ENCODE assay signal across 8 cellular contexts in the genomic region with DNA sequence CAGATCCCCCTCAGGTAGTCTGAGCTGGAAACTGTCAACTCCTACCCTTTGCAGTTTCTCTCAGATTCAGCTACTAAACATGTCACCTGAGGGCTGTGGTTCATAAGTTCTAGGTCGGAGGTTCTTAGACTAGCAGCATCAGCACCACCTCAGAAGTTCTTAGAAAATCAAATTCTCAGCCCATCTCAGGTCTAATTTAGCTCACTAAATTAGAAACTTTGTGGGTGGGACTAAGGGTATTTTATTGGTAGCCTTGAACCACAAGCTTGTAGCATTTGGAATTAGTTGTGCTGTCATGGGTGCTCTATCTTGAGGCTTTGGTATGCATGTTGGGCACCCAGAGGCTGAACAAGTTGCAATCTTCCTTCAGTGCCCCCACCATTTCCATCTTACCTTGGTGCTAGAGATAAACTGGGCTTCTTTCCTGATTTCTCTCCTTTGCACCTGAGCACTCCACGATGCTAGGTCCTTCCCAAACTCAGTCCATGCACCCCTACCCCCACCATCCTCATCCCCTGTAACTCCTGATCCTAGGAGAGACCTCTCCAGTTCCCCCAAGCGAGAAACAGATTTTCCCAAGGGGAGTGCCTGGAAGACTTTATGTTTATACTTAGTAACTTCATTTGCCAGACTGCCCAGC. TPM values are rescaled to one million over a fixed set of nuclear protein-coding genes. Genes with fewer than 3 reads are reported as not detected.
DNase-seq lines count a peak whose midpoint lies in the region; ATAC-seq, FAIRE-seq and TF ChIP-seq lines count a peak whose summit lies in the region.

No MANE protein-coding gene starts in this region.

- 68 to 73% (median 69%) methylated on average over 3 of the region's 3 CpGs for WGBS in heart left ventricle, 4 donors

- POLR2A ChIA-PET in AG04450 (lab: Yijun Ruan, JAX): no interaction called here
- POLR2A ChIA-PET in activated CD8-positive, alpha-beta T cell treated with anti-CD3 and anti-CD28 coated beads for 36 hours (lab: Charles Lee): interaction anchor here (0.7 to 6.4 kb wide), 13 partner anchors 9 to 295 kb away, joined by 3 to 72 read pairs (median 4); partner anchors contain the start of gene S1PR1

- H3K36me3 ChIP-seq in heart left ventricle (no peaks in the 10 kb centered on the region), uterus (no peaks in the 10 kb centered on the region)

- H3K27ac Mint-ChIP-seq in activated CD8-positive, alpha-beta T cell treated with anti-CD3 and anti-CD28 coated beads for 36 hours: peak overlapping the region; percentile 95

- H3K4me3 Mint-ChIP-seq in activated CD8-positive, alpha-beta T cell treated with anti-CD3 and anti-CD28 coated beads for 36 hours: peak overlapping the region; percentile 59

- H3K36me3 Mint-ChIP-seq in activated CD8-positive, alpha-beta T cell treated with anti-CD3 and anti-CD28 coated beads for 36 hours (ENCODE audit: low read depth): peaks cover 4% of the 10 kb centered on the region

- peaks cover 75% of the 10 kb centered on the region for H3K4me1 Mint-ChIP-seq in activated CD8-positive, alpha-beta T cell treated with anti-CD3 and anti-CD28 coated beads for 36 hours (ENCODE audit: low read depth)

- H3K4me1 ChIP-seq in heart left ventricle (peaks cover 0 to 56% (median 2%) of the 10 kb centered on the region in 12 donors), uterus (no peaks in the 10 kb centered on the region)

- TF ChIP-seq CTCF in AG04450 (IDR thresholded peaks at IDR 0.05; ENCODE audit: low read depth, low read length) (no peak), heart left ventricle (IDR thresholded peaks at IDR 0.05) (no peak), uterus (IDR thresholded peaks at IDR 0.05) (no peak)
- no peak for TF ChIP-seq CTCF in activated CD8-positive, alpha-beta T cell treated with anti-CD3 and anti-CD28 coated beads for 36 hours (IDR thresholded peaks at IDR 0.05)

- CTCF ChIA-PET in AG04450 (lab: Charles Lee): interaction anchor here (0.7 to 7.6 kb wide), 6 partner anchors 12 to 372 kb away, joined by 3 to 149 read pairs (median 5); no protein-coding TSS in a partner anchor
- CTCF ChIA-PET in activated CD8-positive, alpha-beta T cell treated with anti-CD3 and anti-CD28 coated beads for 36 hours (lab: Charles Lee): interaction anchor here (0.7 to 16.8 kb wide), 29 partner anchors 11 to 827 kb away, joined by 3 to 301 read pairs (median 5); partner anchors contain the start of gene S1PR1

- H3K27me3 Mint-ChIP-seq in activated CD8-positive, alpha-beta T cell treated with anti-CD3 and anti-CD28 coated beads for 36 hours: peaks cover 2% of the 10 kb centered on the region

- peak; percentile 69 for ATAC-seq in activated CD8-positive, alpha-beta T cell treated with anti-CD3 and anti-CD28 coated beads for 36 hours
- no peak for ATAC-seq in heart left ventricle

- TF ChIP-seq POLR2A in GM12892 (IDR thresholded peaks at IDR 0.05; ENCODE audit: low read depth, low read length) (no peak), heart left ventricle (IDR thresholded peaks at IDR 0.05) (no peak), uterus (IDR thresholded peaks at IDR 0.05) (no peak), erythroblast (IDR thresholded peaks at IDR 0.05; ENCODE audit: low read length) (no peak)

- intact Hi-C loops in activated CD8-positive, alpha-beta T cell treated with anti-CD3 and anti-CD28 coated beads for 36 hours (cut with micrococcal nuclease): loop anchor here (2.0 to 5.0 kb wide), 3 partner anchors 52 to 284 kb away; no protein-coding TSS in a partner anchor
- intact Hi-C loops in heart left ventricle (cut with DNase I): loop anchor here in 1 of 10 donors (2.0 kb wide), 1 partner anchor 370 kb away; no protein-coding TSS in a partner anchor
- intact Hi-C loops in uterus (cut with DNase I; ENCODE audit: low total_unique reads): no loop called here

- H3K27ac ChIP-seq in AG04450 (ENCODE audit: low read depth, low read length) (peak overlapping the region; percentile 58), heart left ventricle (peak overlapping the region in 1 of 12 donors; percentile 54), uterus (no peak overlapping the region)

- H3K27me3 ChIP-seq in AG04450 (ENCODE audit: control insufficient read depth, insufficient read depth, low read length): no peaks in the 10 kb centered on the region
- H3K27me3 ChIP-seq in heart left ventricle: no peaks in the 10 kb centered on the region
- H3K27me3 ChIP-seq in uterus: no peaks in the 10 kb centered on the region

- H3K9me3 Mint-ChIP-seq in activated CD8-positive, alpha-beta T cell treated with anti-CD3 and anti-CD28 coated beads for 36 hours: peaks cover 2% of the 10 kb centered on the region

- no peaks in the 10 kb centered on the region for H3K9me3 ChIP-seq in AG04450 (ENCODE audit: control insufficient read depth, insufficient read depth, low read length)
- H3K9me3 ChIP-seq in heart left ventricle: no peaks in the 10 kb centered on the region
- H3K9me3 ChIP-seq in uterus: no peaks in the 10 kb centered on the region

- FAIRE-seq in GM12892 (lab: Jason Lieb, UNC): peak; percentile 53

- DNase-seq in AG04450 (ENCODE audit: low read depth, low spot score): no peak
- no peak for DNase-seq in GM12892 (ENCODE audit: insufficient read length)
- DNase-seq in activated CD8-positive, alpha-beta T cell treated with anti-CD3 and anti-CD28 coated beads for 36 hours: peak; percentile 69
- DNase-seq in islet precursor cell: peak; percentile 80
- DNase-seq in heart left ventricle: no peak
- no peak for DNase-seq in uterus
- DNase-seq in NCI-H1930 (lab: John Stamatoyannopoulos, UW): no peak
- no peak for DNase-seq in erythroblast (lab: John Stamatoyannopoulos, UW)

- H3K4me3 ChIP-seq in AG04450 (ENCODE audit: low read depth, low read length) (no peak overlapping the region), heart left ventricle (no peak overlapping the region), uterus (no peak overlapping the region)

RNA-seq across cellular contexts. Expression of gene S1PR1, which starts 54.2 kb away (rescaled TPM):
- polyA plus RNA-seq in AG04450 (2011; rRNA removed) (35.8 and 38.1 TPM in 2 replicates), heart left ventricle (10 to 100 TPM; 37.0 to 60.6 TPM)
- 43.7 and 50.3 TPM in 2 replicates for polyA minus RNA-seq in AG04450 (2011; rRNA and poly(A)+ RNA removed)
- 20.1 TPM for polyA plus RNA-seq in GM12892 (2012; ENCODE audit: missing spikeins)
- total RNA-seq in activated CD8-positive, alpha-beta T cell treated with anti-CD3 and anti-CD28 coated beads for 36 hours: 10 to 100 TPM; 63.9 to 66.4 TPM
- total RNA-seq in heart left ventricle (100 to 1,000 TPM in 2 of 9 donors, 10 to 100 TPM in 7; 40.6 to 175 (median 61.7) TPM), uterus (10 to 100 TPM; 25.6 to 97.9 (median 64.2) TPM)

Comparison
In these comparisons a context has a peak if more than half of its experiments do, and no peak if none do; other contexts are left out.
1. DNase-seq: peak in activated CD8-positive, alpha-beta T cell treated with anti-CD3 and anti-CD28 coated beads for 36 hours (single experiment) and islet precursor cell (single experiment); none in AG04450 (single experiment), GM12892 (single experiment), heart left ventricle (0 of 5), uterus (0 of 2), NCI-H1930 (0 of 2) and erythroblast (0 of 2).